ENCODE assay signal across 10 cellular contexts in the genomic region with DNA sequence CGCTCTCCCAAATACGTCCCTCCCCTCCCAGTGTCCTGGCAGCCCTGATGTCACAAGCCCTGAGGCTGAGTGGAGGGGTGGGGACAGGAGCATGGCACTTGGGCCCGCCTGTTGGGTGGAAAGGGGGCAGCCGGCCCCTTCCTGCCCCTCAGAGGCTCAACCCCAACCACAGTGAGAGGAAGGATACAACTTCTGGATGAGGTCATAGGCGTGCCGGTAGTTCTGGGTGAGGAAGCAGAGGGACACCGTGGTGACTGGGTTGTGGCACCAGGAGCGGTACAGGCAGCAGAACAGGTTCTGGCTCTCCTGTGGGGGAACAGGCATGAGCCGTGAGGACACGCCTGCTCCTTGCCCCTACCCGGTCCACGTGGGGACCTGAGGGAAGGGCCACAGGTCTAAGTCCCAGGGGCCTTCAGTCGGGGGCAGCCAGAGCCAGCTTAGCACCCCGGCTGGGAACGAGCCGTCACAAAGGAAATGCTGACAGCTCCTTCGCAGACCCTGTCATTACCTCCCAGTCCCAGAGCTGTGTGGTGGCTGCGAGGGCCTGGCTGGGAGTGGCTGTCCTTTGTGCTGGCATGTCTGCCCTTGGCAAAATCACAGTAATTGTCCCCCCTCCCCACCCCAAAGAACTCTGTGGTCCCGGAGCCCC. TPM values are rescaled to one million over a fixed set of nuclear protein-coding genes. Genes with fewer than 3 reads are reported as not detected.
DNase-seq lines count a peak whose midpoint lies in the region; ATAC-seq and TF ChIP-seq lines count a peak whose summit lies in the region.
"Had no signal": no experiment of that assay in that cellular context is flagged by ENCODE, and none has a peak within 500 bp of the region (broad histone marks: within the 10 kb centered on the region; RNA-seq: fewer than 3 reads in every experiment).

No MANE protein-coding gene starts in this region.

- POLR2A ChIA-PET in CD8-positive, alpha-beta T cell (lab: Charles Lee) = interaction anchor here (2.0 to 3.1 kb wide), 2 partner anchors 10 to 40 kb away, joined by 8 to 22 read pairs; no protein-coding TSS in a partner anchor

- no peaks in the 10 kb centered on the region for H3K36me3 ChIP-seq in CD8-positive, alpha-beta T cell (ENCODE audit: insufficient read depth, low read length)

- intact Hi-C loops in CD8-positive, alpha-beta T cell (cut with DNase I, micrococcal nuclease) = loop anchor here (5.0 kb wide), 2 partner anchors 40 to 75 kb away; no protein-coding TSS in a partner anchor
- intact Hi-C loops in dendritic cell treated with granulocyte-macrophage colony-stimulating factor and Interleukin-4, amounts not matched to agents 40 ng/mL and 50 ng/mL, for 4 days (cut with micrococcal nuclease) = no loop called here

- H3K27me3 Mint-ChIP-seq in CD8-positive, alpha-beta T cell (ENCODE audit: low read depth) = no peaks in the 10 kb centered on the region
- H3K27me3 Mint-ChIP-seq in dendritic cell treated with granulocyte-macrophage colony-stimulating factor and Interleukin-4, amounts not matched to agents 40 ng/mL and 50 ng/mL, for 4 days = no peaks in the 10 kb centered on the region
- no peaks in the 10 kb centered on the region for H3K27me3 Mint-ChIP-seq in natural killer cell treated with Interleukin-12 subunit alpha and Interleukin-12 subunit beta and Interleukin-15 and Interleukin-18, amount 100 ng/mL, for 72 hours
- H3K27me3 Mint-ChIP-seq: activated B cell treated with CpG ODN at 0.5 μM for 24 hours had no signal

- H3K4me1 ChIP-seq in CD8-positive, alpha-beta T cell (ENCODE audit: insufficient read depth, low read length) = peaks cover 38% of the 10 kb centered on the region

- no peaks in the 10 kb centered on the region for H3K9me3 ChIP-seq in CD8-positive, alpha-beta T cell (ENCODE audit: low read length)

- no peaks in the 10 kb centered on the region for H3K27me3 ChIP-seq in CD8-positive, alpha-beta T cell (ENCODE audit: insufficient read depth, low read length)

- no peak for TF ChIP-seq CTCF in CD8-positive, alpha-beta T cell (IDR thresholded peaks at IDR 0.05)
- TF ChIP-seq CTCF in LNCaP clone FGC (IDR thresholded peaks at IDR 0.05; ENCODE audit: control insufficient read depth, extremely low read depth, insufficient read depth) = no peak

- peak overlapping the region; percentile 91 for H3K27ac Mint-ChIP-seq in CD8-positive, alpha-beta T cell
- peak overlapping the region; percentile 9 for H3K27ac Mint-ChIP-seq in dendritic cell treated with granulocyte-macrophage colony-stimulating factor and Interleukin-4, amounts not matched to agents 40 ng/mL and 50 ng/mL, for 4 days
- H3K27ac Mint-ChIP-seq in natural killer cell treated with Interleukin-12 subunit alpha and Interleukin-12 subunit beta and Interleukin-15 and Interleukin-18, amount 100 ng/mL, for 72 hours = no peak overlapping the region
- H3K27ac Mint-ChIP-seq: activated B cell treated with CpG ODN at 0.5 μM for 24 hours had no signal

- DNase-seq in CD8-positive, alpha-beta T cell = peak in 5 of 7 experiments; percentile 3 to 67 (median 27)
- DNase-seq in LNCaP clone FGC (ENCODE audit: low read depth) (peak; percentile 63), T-helper 9 cell (no peak), RPMI8226 (no peak), medulla oblongata (ENCODE audit: extremely low spot score) (no peak)
- no peak for DNase-seq in natural killer cell treated with Interleukin-12 subunit alpha and Interleukin-12 subunit beta and Interleukin-15 and Interleukin-18, amount 100 ng/mL, for 72 hours (ENCODE audit: low spot score)
- DNase-seq: activated B cell treated with CpG ODN at 0.5 μM for 24 hours, NCI-H146 had no signal

- H3K4me1 Mint-ChIP-seq in CD8-positive, alpha-beta T cell (ENCODE audit: low read depth) = peaks cover 31% of the 10 kb centered on the region
- H3K4me1 Mint-ChIP-seq in dendritic cell treated with granulocyte-macrophage colony-stimulating factor and Interleukin-4, amounts not matched to agents 40 ng/mL and 50 ng/mL, for 4 days (ENCODE audit: low read depth) = peaks cover 37% of the 10 kb centered on the region
- peaks cover 0 to 26% of the 10 kb centered on the region in 2 donors for H3K4me1 Mint-ChIP-seq in natural killer cell treated with Interleukin-12 subunit alpha and Interleukin-12 subunit beta and Interleukin-15 and Interleukin-18, amount 100 ng/mL, for 72 hours (ENCODE audit: low read depth in 2 of 2)
- H3K4me1 Mint-ChIP-seq: activated B cell treated with CpG ODN at 0.5 μM for 24 hours had no signal

- H3K36me3 Mint-ChIP-seq in CD8-positive, alpha-beta T cell = peaks cover 24% of the 10 kb centered on the region
- peaks cover 99% of the 10 kb centered on the region for H3K36me3 Mint-ChIP-seq in dendritic cell treated with granulocyte-macrophage colony-stimulating factor and Interleukin-4, amounts not matched to agents 40 ng/mL and 50 ng/mL, for 4 days (ENCODE audit: low read depth)
- no peaks in the 10 kb centered on the region for H3K36me3 Mint-ChIP-seq in natural killer cell treated with Interleukin-12 subunit alpha and Interleukin-12 subunit beta and Interleukin-15 and Interleukin-18, amount 100 ng/mL, for 72 hours

- H3K4me3 Mint-ChIP-seq in CD8-positive, alpha-beta T cell = peak overlapping the region; percentile 50
- H3K4me3 Mint-ChIP-seq in dendritic cell treated with granulocyte-macrophage colony-stimulating factor and Interleukin-4, amounts not matched to agents 40 ng/mL and 50 ng/mL, for 4 days = no peak overlapping the region
- H3K4me3 Mint-ChIP-seq in natural killer cell treated with Interleukin-12 subunit alpha and Interleukin-12 subunit beta and Interleukin-15 and Interleukin-18, amount 100 ng/mL, for 72 hours = no peak overlapping the region
- H3K4me3 Mint-ChIP-seq: activated B cell treated with CpG ODN at 0.5 μM for 24 hours had no signal

- H3K4me3 ChIP-seq in CD8-positive, alpha-beta T cell (ENCODE audit: low read depth, low read length) = no peak overlapping the region
- no peak overlapping the region for H3K4me3 ChIP-seq in LNCaP clone FGC (ENCODE audit: low read depth, low read length)

- H3K27ac ChIP-seq in CD8-positive, alpha-beta T cell (ENCODE audit: low read depth, low read length) = peak overlapping the region; percentile 54

- CTCF ChIA-PET in CD8-positive, alpha-beta T cell (lab: Charles Lee) = interaction anchor here (0.9 to 2.3 kb wide), 2 partner anchors 40 to 74 kb away, joined by 3 to 12 read pairs; no protein-coding TSS in a partner anchor

- peak; percentile 86 for ATAC-seq in CD8-positive, alpha-beta T cell
- peak; percentile 15 to 34 for ATAC-seq in natural killer cell treated with Interleukin-12 subunit alpha and Interleukin-12 subunit beta and Interleukin-15 and Interleukin-18, amount 100 ng/mL, for 72 hours
- no peak for ATAC-seq in HG02763 (IDR thresholded peaks at IDR 0.05; ENCODE audit: unreplicated experiment)

- no peaks in the 10 kb centered on the region for H3K9me3 Mint-ChIP-seq in CD8-positive, alpha-beta T cell
- H3K9me3 Mint-ChIP-seq in dendritic cell treated with granulocyte-macrophage colony-stimulating factor and Interleukin-4, amounts not matched to agents 40 ng/mL and 50 ng/mL, for 4 days = no peaks in the 10 kb centered on the region
- H3K9me3 Mint-ChIP-seq in natural killer cell treated with Interleukin-12 subunit alpha and Interleukin-12 subunit beta and Interleukin-15 and Interleukin-18, amount 100 ng/mL, for 72 hours = no peaks in the 10 kb centered on the region
- H3K9me3 Mint-ChIP-seq: activated B cell treated with CpG ODN at 0.5 μM for 24 hours had no signal

RNA-seq across cellular contexts. Expression of a gene that starts 11.2 kb away (rescaled TPM):
- 10 to 100 TPM; 27.9 to 28.4 TPM for total RNA-seq in CD8-positive, alpha-beta T cell
- total RNA-seq in natural killer cell treated with Interleukin-12 subunit alpha and Interleukin-12 subunit beta and Interleukin-15 and Interleukin-18, amount 100 ng/mL, for 72 hours = 1 to 10 TPM in 1 of 2 donors, under 1 TPM in 1; 0.70 to 1.5 TPM

RNA-seq across cellular contexts. Expression of a gene that starts 50.7 kb away (rescaled TPM):
- under 1 TPM; 0.84 to 0.86 TPM for total RNA-seq in CD8-positive, alpha-beta T cell
- 1 to 10 TPM in 1 of 2 donors, not detected in 1; 1.2 TPM for total RNA-seq in natural killer cell treated with Interleukin-12 subunit alpha and Interleukin-12 subunit beta and Interleukin-15 and Interleukin-18, amount 100 ng/mL, for 72 hours

Comparison
In these comparisons a context has a peak if more than half of its experiments do, and no peak if none do; other contexts are left out.
1. DNase-seq: peak in CD8-positive, alpha-beta T cell (5 of 7) and LNCaP clone FGC (single experiment); none in natural killer cell treated with Interleukin-12 subunit alpha and Interleukin-12 subunit beta and Interleukin-15 and Interleukin-18, amount 100 ng/mL, for 72 hours (single experiment), T-helper 9 cell (single experiment), RPMI8226 (single experiment) and medulla oblongata (single experiment).
2. H3K27ac Mint-ChIP-seq: peak in CD8-positive, alpha-beta T cell (single experiment) and dendritic cell treated with granulocyte-macrophage colony-stimulating factor and Interleukin-4, amounts not matched to agents 40 ng/mL and 50 ng/mL, for 4 days (single experiment); none in natural killer cell treated with Interleukin-12 subunit alpha and Interleukin-12 subunit beta and Interleukin-15 and Interleukin-18, amount 100 ng/mL, for 72 hours (0 of 2).
3. RNA of a gene that starts 11.2 kb away (total RNA-seq): 27.9 to 28.4 TPM in CD8-positive, alpha-beta T cell; 0.70 to 1.5 TPM in natural killer cell treated with Interleukin-12 subunit alpha and Interleukin-12 subunit beta and Interleukin-15 and Interleukin-18, amount 100 ng/mL, for 72 hours; every median in the first group is over 10 times any median in the second.